ENCODE assay signal across 25 cellular contexts in the genomic region with DNA sequence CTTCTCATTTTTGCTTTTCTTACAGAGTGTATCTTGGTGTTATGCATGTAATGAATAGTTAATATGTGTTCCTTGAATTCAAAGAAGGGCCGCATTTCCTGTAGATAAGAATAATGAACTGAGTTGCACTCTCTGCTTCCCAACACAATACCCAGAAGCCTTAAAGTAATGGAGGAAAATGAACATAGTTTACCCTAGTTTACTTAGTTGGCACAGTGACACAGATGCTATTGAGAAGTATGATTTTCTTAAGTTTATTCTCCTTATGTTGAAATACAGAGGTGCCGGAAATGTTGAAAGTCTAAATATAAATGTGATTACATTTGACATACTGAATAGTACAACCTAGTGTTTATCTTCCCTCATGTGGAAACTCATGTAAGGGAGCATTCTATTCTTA. TPM values are rescaled to one million over a fixed set of nuclear protein-coding genes. Genes with fewer than 3 reads are reported as not detected.
DNase-seq lines count a peak whose midpoint lies in the region; ATAC-seq and TF ChIP-seq lines count a peak whose summit lies in the region.
"Had no signal": no experiment of that assay in that cellular context is flagged by ENCODE, and none has a peak within 500 bp of the region (broad histone marks: within the 10 kb centered on the region; RNA-seq: fewer than 3 reads in every experiment).

No MANE protein-coding gene starts in this region.

- ATAC-seq in activated CD8-positive, alpha-beta T cell treated with anti-CD3 and anti-CD28 coated beads for 36 hours, result no peak
- no peak for ATAC-seq in activated CD8-positive, alpha-beta T cell treated with anti-CD3 and anti-CD28 coated beads, Interleukin-2, amount 10 ng/mL, durations not matched to agents 7 days and 5 days
- no peak for ATAC-seq in CD8-positive, alpha-beta T cell
- ATAC-seq in WTC11, result no peak
- no peak for ATAC-seq in naive thymus-derived CD4-positive, alpha-beta T cell
- ATAC-seq in GM21786 (IDR thresholded peaks at IDR 0.05; ENCODE audit: unreplicated experiment), result no peak
- ATAC-seq: Panc1 had no signal

- CTCF ChIA-PET in activated CD8-positive, alpha-beta T cell treated with anti-CD3 and anti-CD28 coated beads for 36 hours (lab: Charles Lee), result no interaction called here
- CTCF ChIA-PET in activated CD8-positive, alpha-beta T cell treated with anti-CD3 and anti-CD28 coated beads, Interleukin-2, amount 10 ng/mL, durations not matched to agents 7 days and 5 days (lab: Charles Lee), result no interaction called here
- CTCF ChIA-PET in CD8-positive, alpha-beta T cell (lab: Charles Lee), result interaction anchor here (1.5 kb wide), 1 partner anchor 9 kb away, joined by 3 read pairs; no protein-coding TSS in a partner anchor
- CTCF ChIA-PET in WTC11 (lab: Charles Lee), result no interaction called here
- CTCF ChIA-PET in naive thymus-derived CD4-positive, alpha-beta T cell (lab: Charles Lee), result no interaction called here

- DNase-seq in activated CD8-positive, alpha-beta T cell treated with anti-CD3 and anti-CD28 coated beads for 36 hours, result no peak
- no peak for DNase-seq in activated CD8-positive, alpha-beta T cell treated with anti-CD3 and anti-CD28 coated beads, Interleukin-2, amount 10 ng/mL, durations not matched to agents 7 days and 5 days
- DNase-seq in CD8-positive, alpha-beta T cell, result no peak
- DNase-seq in WTC11 (ENCODE audit: low spot score), result no peak
- DNase-seq in naive thymus-derived CD4-positive, alpha-beta T cell, result no peak
- DNase-seq in OCI-M1 (lab: John Stamatoyannopoulos, UW), result no peak
- DNase-seq in uterus, result no peak
- DNase-seq: activated CD4-positive, alpha-beta T cell treated with anti-CD3 and anti-CD28 coated beads, Interleukin-2, amount 10 ng/mL, durations not matched to agents 24 days and 14 days; activated CD8-positive, alpha-beta memory T cell treated with anti-CD3 and anti-CD28 coated beads, Interleukin-2, amount 50 U/mL, for 48 hours; activated naive CD8-positive, alpha-beta T cell treated with anti-CD3 and anti-CD28 coated beads for 36 hours; effector CD4-positive, alpha-beta T cell; esophagus squamous epithelium; heart right ventricle; NCI-H1105; NCI-H748 treated with DMSO at 0.1 percent for 48 hours; posterior cingulate gyrus; small intestine; stimulated activated CD4-positive, alpha-beta T cell treated with anti-CD3 and anti-CD28 coated beads, Interleukin-4, amount 100 ng/mL, for 24 hours; substantia nigra; T-helper 9 cell had no signal

- H3K9me3 Mint-ChIP-seq in activated CD8-positive, alpha-beta T cell treated with anti-CD3 and anti-CD28 coated beads for 36 hours, result peaks cover 14% of the 10 kb centered on the region
- H3K9me3 Mint-ChIP-seq in activated CD8-positive, alpha-beta T cell treated with anti-CD3 and anti-CD28 coated beads, Interleukin-2, amount 10 ng/mL, durations not matched to agents 7 days and 5 days (ENCODE audit: insufficient read depth), result no peaks in the 10 kb centered on the region
- no peaks in the 10 kb centered on the region for H3K9me3 Mint-ChIP-seq in CD8-positive, alpha-beta T cell
- H3K9me3 Mint-ChIP-seq in WTC11, result no peaks in the 10 kb centered on the region
- peaks cover 0 to 11% (median 0%) of the 10 kb centered on the region in 11 donors for H3K9me3 Mint-ChIP-seq in naive thymus-derived CD4-positive, alpha-beta T cell
- H3K9me3 Mint-ChIP-seq: activated CD4-positive, alpha-beta T cell treated with anti-CD3 and anti-CD28 coated beads, Interleukin-2, amount 10 ng/mL, durations not matched to agents 24 days and 14 days; nephron had no signal

- H3K4me3 ChIP-seq in CD8-positive, alpha-beta T cell (ENCODE audit: low read depth, low read length), result no peak overlapping the region
- no peak overlapping the region for H3K4me3 ChIP-seq in naive thymus-derived CD4-positive, alpha-beta T cell (ENCODE audit: low read length)
- no peak overlapping the region for H3K4me3 ChIP-seq in uterus
- H3K4me3 ChIP-seq: BLaER1 treated with 17β-estradiol and CSF1 and Interleukin-3, amounts not matched to agents 10 nM and 100 nM; esophagus squamous epithelium had no signal

- peaks cover 76% of the 10 kb centered on the region for H3K4me1 ChIP-seq in CD8-positive, alpha-beta T cell (ENCODE audit: insufficient read depth, low read length)
- H3K4me1 ChIP-seq in naive thymus-derived CD4-positive, alpha-beta T cell (ENCODE audit: control insufficient read depth in 2 of 2, insufficient read depth in 2 of 2, low read length in 2 of 2), result peaks cover 17 to 32% of the 10 kb centered on the region in 2 donors
- H3K4me1 ChIP-seq in uterus, result peaks cover 0 to 5% of the 10 kb centered on the region in 2 donors

- peaks cover 53% of the 10 kb centered on the region for H3K36me3 Mint-ChIP-seq in activated CD8-positive, alpha-beta T cell treated with anti-CD3 and anti-CD28 coated beads for 36 hours (ENCODE audit: low read depth)
- H3K36me3 Mint-ChIP-seq in activated CD8-positive, alpha-beta T cell treated with anti-CD3 and anti-CD28 coated beads, Interleukin-2, amount 10 ng/mL, durations not matched to agents 7 days and 5 days (ENCODE audit: low read depth), result peaks cover 40% of the 10 kb centered on the region
- H3K36me3 Mint-ChIP-seq in CD8-positive, alpha-beta T cell, result peaks cover 33% of the 10 kb centered on the region
- H3K36me3 Mint-ChIP-seq in WTC11, result peaks cover 11% of the 10 kb centered on the region
- H3K36me3 Mint-ChIP-seq in naive thymus-derived CD4-positive, alpha-beta T cell, result peaks cover 0 to 33% (median 21%) of the 10 kb centered on the region in 5 donors

- TF ChIP-seq POLR2A in uterus (IDR thresholded peaks at IDR 0.05), result no peak

- no peak for TF ChIP-seq CTCF in activated CD8-positive, alpha-beta T cell treated with anti-CD3 and anti-CD28 coated beads for 36 hours (IDR thresholded peaks at IDR 0.05)
- no peak for TF ChIP-seq CTCF in CD8-positive, alpha-beta T cell (IDR thresholded peaks at IDR 0.05)
- TF ChIP-seq CTCF in WTC11 (IDR thresholded peaks at IDR 0.05), result no peak
- TF ChIP-seq CTCF in uterus (IDR thresholded peaks at IDR 0.05), result no peak

- no peak overlapping the region for H3K27ac ChIP-seq in CD8-positive, alpha-beta T cell (ENCODE audit: low read depth, low read length)
- no peak overlapping the region for H3K27ac ChIP-seq in naive thymus-derived CD4-positive, alpha-beta T cell (ENCODE audit: low read depth, low read length)
- no peak overlapping the region for H3K27ac ChIP-seq in uterus
- H3K27ac ChIP-seq: BLaER1 treated with 17β-estradiol and CSF1 and Interleukin-3, amounts not matched to agents 10 nM and 100 nM; esophagus squamous epithelium; KMS-11 had no signal

- intact Hi-C loops in activated CD8-positive, alpha-beta T cell treated with anti-CD3 and anti-CD28 coated beads for 36 hours (cut with micrococcal nuclease), result no loop called here
- intact Hi-C loops in CD8-positive, alpha-beta T cell (cut with DNase I, micrococcal nuclease), result no loop called here
- intact Hi-C loops in naive thymus-derived CD4-positive, alpha-beta T cell (cut with micrococcal nuclease), result no loop called here
- intact Hi-C loops in uterus (cut with DNase I; ENCODE audit: low total_unique reads), result no loop called here

- no peak overlapping the region for H3K4me3 Mint-ChIP-seq in activated CD8-positive, alpha-beta T cell treated with anti-CD3 and anti-CD28 coated beads for 36 hours
- H3K4me3 Mint-ChIP-seq in activated CD8-positive, alpha-beta T cell treated with anti-CD3 and anti-CD28 coated beads, Interleukin-2, amount 10 ng/mL, durations not matched to agents 7 days and 5 days, result no peak overlapping the region
- peak overlapping the region; percentile 4 for H3K4me3 Mint-ChIP-seq in CD8-positive, alpha-beta T cell
- H3K4me3 Mint-ChIP-seq in WTC11, result no peak overlapping the region
- peak overlapping the region in 8 of 10 donors; percentile 6 to 88 (median 35) for H3K4me3 Mint-ChIP-seq in naive thymus-derived CD4-positive, alpha-beta T cell
- H3K4me3 Mint-ChIP-seq: activated CD4-positive, alpha-beta T cell treated with anti-CD3 and anti-CD28 coated beads, Interleukin-2, amount 10 ng/mL, durations not matched to agents 24 days and 14 days; nephron had no signal

- H3K27me3 ChIP-seq in CD8-positive, alpha-beta T cell (ENCODE audit: insufficient read depth, low read length), result no peaks in the 10 kb centered on the region
- no peaks in the 10 kb centered on the region for H3K27me3 ChIP-seq in naive thymus-derived CD4-positive, alpha-beta T cell (ENCODE audit: control insufficient read depth in 2 of 2, insufficient read depth in 2 of 2, low read length in 2 of 2)
- no peaks in the 10 kb centered on the region for H3K27me3 ChIP-seq in uterus
- H3K27me3 ChIP-seq: BLaER1 treated with 17β-estradiol and CSF1 and Interleukin-3, amounts not matched to agents 10 nM and 100 nM; esophagus squamous epithelium; heart right ventricle had no signal

- no peaks in the 10 kb centered on the region for H3K36me3 ChIP-seq in CD8-positive, alpha-beta T cell (ENCODE audit: insufficient read depth, low read length)
- H3K36me3 ChIP-seq in naive thymus-derived CD4-positive, alpha-beta T cell (ENCODE audit: control insufficient read depth in 2 of 3, insufficient read depth in 3 of 3, low read length in 3 of 3), result peaks cover 0 to 7% (median 4%) of the 10 kb centered on the region in 3 experiments
- H3K36me3 ChIP-seq in uterus, result no peaks in the 10 kb centered on the region
- H3K36me3 ChIP-seq: esophagus squamous epithelium had no signal

- H3K9me3 ChIP-seq in CD8-positive, alpha-beta T cell (ENCODE audit: low read length), result no peaks in the 10 kb centered on the region
- no peaks in the 10 kb centered on the region for H3K9me3 ChIP-seq in naive thymus-derived CD4-positive, alpha-beta T cell (ENCODE audit: control insufficient read depth in 2 of 3, low read length in 3 of 3)
- no peaks in the 10 kb centered on the region for H3K9me3 ChIP-seq in uterus
- H3K9me3 ChIP-seq: esophagus squamous epithelium had no signal

- H3K27ac Mint-ChIP-seq in activated CD8-positive, alpha-beta T cell treated with anti-CD3 and anti-CD28 coated beads for 36 hours, result peak overlapping the region; percentile 18
- H3K27ac Mint-ChIP-seq in activated CD8-positive, alpha-beta T cell treated with anti-CD3 and anti-CD28 coated beads, Interleukin-2, amount 10 ng/mL, durations not matched to agents 7 days and 5 days, result no peak overlapping the region
- H3K27ac Mint-ChIP-seq in CD8-positive, alpha-beta T cell, result peak overlapping the region; percentile 10
- H3K27ac Mint-ChIP-seq in WTC11, result peak overlapping the region; percentile 29; the same call in 1 of the 2 replicates
- peak overlapping the region in 2 of 9 donors; percentile 1 to 53 for H3K27ac Mint-ChIP-seq in naive thymus-derived CD4-positive, alpha-beta T cell
- H3K27ac Mint-ChIP-seq: activated CD4-positive, alpha-beta T cell treated with anti-CD3 and anti-CD28 coated beads, Interleukin-2, amount 10 ng/mL, durations not matched to agents 24 days and 14 days; activated naive CD8-positive, alpha-beta T cell treated with anti-CD3 and anti-CD28 coated beads for 36 hours; nephron had no signal

- H3K27me3 Mint-ChIP-seq in activated CD8-positive, alpha-beta T cell treated with anti-CD3 and anti-CD28 coated beads for 36 hours, result no peaks in the 10 kb centered on the region
- no peaks in the 10 kb centered on the region for H3K27me3 Mint-ChIP-seq in activated CD8-positive, alpha-beta T cell treated with anti-CD3 and anti-CD28 coated beads, Interleukin-2, amount 10 ng/mL, durations not matched to agents 7 days and 5 days (ENCODE audit: low read depth)
- H3K27me3 Mint-ChIP-seq in CD8-positive, alpha-beta T cell (ENCODE audit: low read depth), result no peaks in the 10 kb centered on the region
- no peaks in the 10 kb centered on the region for H3K27me3 Mint-ChIP-seq in WTC11 (ENCODE audit: low read depth)
- H3K27me3 Mint-ChIP-seq in naive thymus-derived CD4-positive, alpha-beta T cell, result no peaks in the 10 kb centered on the region
- H3K27me3 Mint-ChIP-seq: activated CD4-positive, alpha-beta T cell treated with anti-CD3 and anti-CD28 coated beads, Interleukin-2, amount 10 ng/mL, durations not matched to agents 24 days and 14 days; activated naive CD8-positive, alpha-beta T cell treated with anti-CD3 and anti-CD28 coated beads for 36 hours had no signal

- POLR2A ChIA-PET in activated CD8-positive, alpha-beta T cell treated with anti-CD3 and anti-CD28 coated beads for 36 hours (lab: Charles Lee), result no interaction called here
- POLR2A ChIA-PET in activated CD8-positive, alpha-beta T cell treated with anti-CD3 and anti-CD28 coated beads, Interleukin-2, amount 10 ng/mL, durations not matched to agents 7 days and 5 days (lab: Charles Lee), result no interaction called here
- POLR2A ChIA-PET in CD8-positive, alpha-beta T cell (lab: Charles Lee), result no interaction called here
- POLR2A ChIA-PET in WTC11 (lab: Charles Lee), result no interaction called here
- POLR2A ChIA-PET in naive thymus-derived CD4-positive, alpha-beta T cell (lab: Charles Lee), result no interaction called here

- peaks cover 73% of the 10 kb centered on the region for H3K4me1 Mint-ChIP-seq in activated CD8-positive, alpha-beta T cell treated with anti-CD3 and anti-CD28 coated beads for 36 hours (ENCODE audit: low read depth)
- peaks cover 48% of the 10 kb centered on the region for H3K4me1 Mint-ChIP-seq in activated CD8-positive, alpha-beta T cell treated with anti-CD3 and anti-CD28 coated beads, Interleukin-2, amount 10 ng/mL, durations not matched to agents 7 days and 5 days (ENCODE audit: low read depth)
- peaks cover 83% of the 10 kb centered on the region for H3K4me1 Mint-ChIP-seq in CD8-positive, alpha-beta T cell (ENCODE audit: low read depth)
- H3K4me1 Mint-ChIP-seq in WTC11, result peaks cover 43% of the 10 kb centered on the region
- peaks cover 57 to 91% (median 84%) of the 10 kb centered on the region in 7 donors for H3K4me1 Mint-ChIP-seq in naive thymus-derived CD4-positive, alpha-beta T cell

RNA-seq across cellular contexts. Expression of a gene that starts 6.1 kb away (rescaled TPM):
- 10 to 100 TPM; 42.2 to 42.8 TPM for total RNA-seq in activated CD8-positive, alpha-beta T cell treated with anti-CD3 and anti-CD28 coated beads for 36 hours
- total RNA-seq in activated CD8-positive, alpha-beta T cell treated with anti-CD3 and anti-CD28 coated beads, Interleukin-2, amount 10 ng/mL, durations not matched to agents 7 days and 5 days, result 10 to 100 TPM; 27.5 to 29.1 TPM
- total RNA-seq in CD8-positive, alpha-beta T cell, result 10 to 100 TPM; 28.3 to 29.0 TPM
- total RNA-seq in WTC11 (2021) (59.3 to 73.8 TPM (median 62.1 TPM) in 3 replicates), uterus (10 to 100 TPM in 3 of 4 donors, 1 to 10 TPM in 1; 6.1 to 34.6 (median 25.8) TPM)
- total RNA-seq in naive thymus-derived CD4-positive, alpha-beta T cell, result 10 to 100 TPM; 19.6 to 37.6 (median 33.2) TPM
- polyA plus RNA-seq in naive thymus-derived CD4-positive, alpha-beta T cell, result 10 to 100 TPM; 10.9 to 13.3 TPM

Comparison
In these comparisons a context has a peak if more than half of its experiments do, and no peak if none do; other contexts are left out.
1. H3K4me3 Mint-ChIP-seq: peak in CD8-positive, alpha-beta T cell (single experiment) and naive thymus-derived CD4-positive, alpha-beta T cell (8 of 10); none in activated CD8-positive, alpha-beta T cell treated with anti-CD3 and anti-CD28 coated beads for 36 hours (single experiment), activated CD8-positive, alpha-beta T cell treated with anti-CD3 and anti-CD28 coated beads, Interleukin-2, amount 10 ng/mL, durations not matched to agents 7 days and 5 days (single experiment) and WTC11 (single experiment).